8 cellular contexts compared by ENCODE assay signal in the genomic region with DNA sequence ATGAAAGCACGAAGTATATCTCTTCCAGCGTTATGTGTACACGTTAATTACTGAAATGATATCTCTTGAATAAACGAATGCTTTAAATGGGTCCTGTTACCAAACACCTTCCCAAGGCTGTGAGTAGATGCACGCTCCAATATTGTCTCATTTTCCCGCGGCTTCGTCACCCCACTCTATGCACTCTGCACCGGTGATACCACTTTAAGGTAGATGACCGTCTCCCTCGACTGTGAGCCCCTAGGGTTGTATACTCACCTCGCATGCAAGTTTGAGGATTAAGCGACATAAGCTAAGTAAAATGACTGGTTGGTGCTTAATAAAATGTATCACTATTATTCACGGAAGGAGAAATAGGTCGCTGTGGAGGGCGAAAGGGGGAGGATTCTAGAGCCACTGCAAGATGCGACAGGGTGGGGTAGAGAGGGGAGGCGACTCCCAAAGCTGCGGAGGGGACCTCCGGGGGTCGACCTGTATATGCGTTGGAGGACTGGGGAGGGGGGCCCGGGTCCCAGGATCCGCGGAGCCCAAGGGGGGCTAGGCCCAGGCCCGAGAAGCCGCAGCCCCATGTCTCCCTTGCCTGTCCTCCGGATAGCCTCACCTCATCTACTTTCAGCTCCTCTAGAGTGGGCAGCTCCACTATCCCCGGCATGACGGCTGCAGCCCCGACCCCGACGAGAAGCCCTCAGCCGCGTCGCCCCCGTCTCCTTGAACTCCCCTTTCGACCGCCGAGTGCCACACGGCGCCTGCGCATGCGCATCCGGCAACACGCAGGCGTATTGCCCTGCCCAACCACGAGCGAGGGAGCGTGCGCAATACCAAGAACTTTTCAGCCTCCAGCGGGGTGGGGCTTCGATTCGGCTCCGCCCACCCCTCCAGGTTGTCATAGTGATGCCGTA. TPM values are rescaled to one million over a fixed set of nuclear protein-coding genes. Genes with fewer than 3 reads are reported as not detected.
DNase-seq lines count a peak whose midpoint lies in the region; FAIRE-seq and TF ChIP-seq lines count a peak whose summit lies in the region.

A gene (plus strand): TSS at position 883 of the 899 bp plus-strand sequence. CDS start 65 bp downstream, outside the sequence.
A gene (minus strand): TSS at position 754 of the 899 bp plus-strand sequence. CDS start 102 bp downstream, at position 652.

- TF ChIP-seq CTCF in fibroblast of villous mesenchyme (IDR thresholded peaks at IDR 0.05; ENCODE audit: insufficient read depth, low read depth, low read length) (no peak), nephron progenitor cell (IDR thresholded peaks at IDR 0.05) (no peak)

- H3K27ac Mint-ChIP-seq in nephron progenitor cell: peak within 1 kb of the TSS; percentile 43
- peak within 1 kb of the TSS; percentile 97 for H3K27ac Mint-ChIP-seq in stimulated activated naive CD8-positive, alpha-beta T cell treated with anti-CD3 and anti-CD28 coated beads, Interleukin-15, Interleukin-2, amounts not matched to agents 100 ng/mL and 50 ng/mL, for 24 hours

- H3K36me3 ChIP-seq in HAP-1 (replicated peaks) (no peaks in the 10 kb centered on the region), MG63 (no peaks in the 10 kb centered on the region)

- peak; percentile 96 to 97 for DNase-seq in HAP-1 (ENCODE audit: low spot score in 2 of 2)
- peak; percentile 93 for DNase-seq in MG63
- DNase-seq in SHP77 (lab: John Stamatoyannopoulos, UW): peak; percentile 96 to 97
- DNase-seq in activated gamma-delta T cell (lab: John Stamatoyannopoulos, UW): peak; percentile 88
- peak; percentile 96 for DNase-seq in fibroblast of villous mesenchyme (ENCODE audit: low read depth)
- DNase-seq in nephron progenitor cell: peak; percentile 98

- peak; percentile 94 for FAIRE-seq in G401.6 (lab: Jason Lieb, UNC)

- no peaks in the 10 kb centered on the region for H3K27me3 ChIP-seq in HAP-1 (ENCODE audit: low read depth)
- H3K27me3 ChIP-seq in MG63: peaks cover 13% of the 10 kb centered on the region

- peaks cover 5% of the 10 kb centered on the region for H3K4me1 ChIP-seq in HAP-1

- H3K27me3 Mint-ChIP-seq in nephron progenitor cell (ENCODE audit: low read depth, poor library complexity): peaks cover 25% of the 10 kb centered on the region
- peaks cover 16% of the 10 kb centered on the region for H3K27me3 Mint-ChIP-seq in stimulated activated naive CD8-positive, alpha-beta T cell treated with anti-CD3 and anti-CD28 coated beads, Interleukin-15, Interleukin-2, amounts not matched to agents 100 ng/mL and 50 ng/mL, for 24 hours

- in situ Hi-C loops in HAP-1 (cut with MboI; ENCODE audit: low sequenced_read_pairs): no loop called here

- H3K9me3 ChIP-seq in HAP-1 (no peaks in the 10 kb centered on the region), MG63 (peaks cover 2% of the 10 kb centered on the region; the same call in 1 of the 2 replicates)

- H3K4me1 Mint-ChIP-seq in nephron progenitor cell: peaks cover 26% of the 10 kb centered on the region
- peaks cover 47% of the 10 kb centered on the region for H3K4me1 Mint-ChIP-seq in stimulated activated naive CD8-positive, alpha-beta T cell treated with anti-CD3 and anti-CD28 coated beads, Interleukin-15, Interleukin-2, amounts not matched to agents 100 ng/mL and 50 ng/mL, for 24 hours (ENCODE audit: low read depth)

- H3K36me3 Mint-ChIP-seq in nephron progenitor cell (ENCODE audit: low read depth): peaks cover 7% of the 10 kb centered on the region
- H3K36me3 Mint-ChIP-seq in stimulated activated naive CD8-positive, alpha-beta T cell treated with anti-CD3 and anti-CD28 coated beads, Interleukin-15, Interleukin-2, amounts not matched to agents 100 ng/mL and 50 ng/mL, for 24 hours (ENCODE audit: low read depth): peaks cover 15% of the 10 kb centered on the region

- H3K4me3 ChIP-seq in HAP-1: peak within 1 kb of the TSS; percentile 69
- H3K4me3 ChIP-seq in MG63: peak within 1 kb of the TSS; percentile 88
- H3K4me3 ChIP-seq in fibroblast of villous mesenchyme (ENCODE audit: low read depth, low read length): peak within 1 kb of the TSS; percentile 99

- peaks cover 21% of the 10 kb centered on the region for H3K9me3 Mint-ChIP-seq in nephron progenitor cell
- H3K9me3 Mint-ChIP-seq in stimulated activated naive CD8-positive, alpha-beta T cell treated with anti-CD3 and anti-CD28 coated beads, Interleukin-15, Interleukin-2, amounts not matched to agents 100 ng/mL and 50 ng/mL, for 24 hours: peaks cover 6% of the 10 kb centered on the region

- peak within 1 kb of the TSS; percentile 97 for H3K4me3 Mint-ChIP-seq in nephron progenitor cell
- H3K4me3 Mint-ChIP-seq in stimulated activated naive CD8-positive, alpha-beta T cell treated with anti-CD3 and anti-CD28 coated beads, Interleukin-15, Interleukin-2, amounts not matched to agents 100 ng/mL and 50 ng/mL, for 24 hours: peak within 1 kb of the TSS; percentile 99

RNA-seq across cellular contexts. Expression of the first gene that starts in this region (rescaled TPM):
- not detected in 2 replicates for total RNA-seq in MG63 (2014; rRNA removed; shearing (Covaris generic); ENCODE audit: low replicate concordance)
- total RNA-seq in fibroblast of villous mesenchyme: not detected in 2 replicates

RNA-seq across cellular contexts. Expression of the second gene that starts in this region (rescaled TPM):
- 44.8 and 68.0 TPM in 2 replicates for total RNA-seq in MG63 (2014; rRNA removed; shearing (Covaris generic); ENCODE audit: low replicate concordance)
- 25.0 and 27.4 TPM in 2 replicates for total RNA-seq in fibroblast of villous mesenchyme

Comparison
In these comparisons a context has a peak if more than half of its experiments do, and no peak if none do; other contexts are left out.
1. Peak in every context shown above with its lines: DNase-seq and H3K4me3 ChIP-seq.